23 cellular contexts compared by ENCODE assay signal in genomic region chr5:176806137-176806536, GRCh38. TPM values are rescaled to one million over a fixed set of nuclear protein-coding genes. Genes with fewer than 3 reads are reported as not detected.
DNase-seq lines count a peak whose midpoint lies in the region; ATAC-seq, FAIRE-seq and TF ChIP-seq lines count a peak whose summit lies in the region.
"Had no signal": no experiment of that assay in that cellular context is flagged by ENCODE, and none has a peak within 500 bp of the region (broad histone marks: within the 10 kb centered on the region; RNA-seq: fewer than 3 reads in every experiment).

No MANE protein-coding gene starts in this region.

- no peak for TF ChIP-seq POLR2A in A549 (IDR thresholded peaks at IDR 0.05; ENCODE audit: low read length)

- 7% methylated on average over 1 of the region's 1 CpG for WGBS in A549 (ENCODE audit: missing lambda C conversion rate)

- H3K36me3 Mint-ChIP-seq in CD14-positive monocyte, result no peaks in the 10 kb centered on the region
- H3K36me3 Mint-ChIP-seq: CD4-positive, alpha-beta memory T cell; IgD-negative memory B cell had no signal

- H3K36me3 ChIP-seq in HEK293 (ENCODE audit: control insufficient read depth in 2 of 2, insufficient read depth in 1 of 2, low read length in 2 of 2), result no peaks in the 10 kb centered on the region

- DNase-seq in A549 (ENCODE audit: low read depth in 1 of 2, low spot score in 1 of 2), result no peak
- DNase-seq in UCSD-AML1 (lab: John Stamatoyannopoulos, UW; ENCODE audit: unreplicated experiment), result peak; percentile 16
- DNase-seq in fibroblast of mammary gland (ENCODE audit: low read depth), result peak; percentile 22
- no peak for DNase-seq in HCEC 1CT
- no peak for DNase-seq in CD14-positive monocyte (ENCODE audit: low spot score)
- DNase-seq in caudate nucleus (lab: John Stamatoyannopoulos, UW), result no peak
- DNase-seq: activated CD4-positive, alpha-beta T cell treated with anti-CD3 and anti-CD28 coated beads for 36 hours; activated effector memory CD4-positive, alpha-beta T cell treated with anti-CD3 and anti-CD28 coated beads, Interleukin-2, amount 50 U/mL, for 16 hours; aorta; CD4-positive, alpha-beta memory T cell; cortex of kidney; H9; head of caudate nucleus; NCI-H1417; NK-92 treated with Interleukin-12 subunit alpha and Interleukin-12 subunit beta, amount 100 ng/mL, for 24 hours; stimulated activated CD4-positive, alpha-beta T cell treated with anti-CD3 and anti-CD28 coated beads, Interleukin-1b, Interleukin-23, amount 100 ng/mL, for 48 hours had no signal

- CTCF ChIA-PET in A549 (lab: Yijun Ruan, JAX) (interaction anchor here (0.6 kb wide), 1 partner anchor 265 kb away, joined by 4 read pairs; no protein-coding TSS in a partner anchor), HEK293 (lab: Yijun Ruan, JAX) (interaction anchor here (2.2 kb wide), 1 partner anchor 146 kb away, joined by 12 read pairs; no protein-coding TSS in a partner anchor)

- peaks cover 7% of the 10 kb centered on the region for H3K4me1 Mint-ChIP-seq in CD14-positive monocyte

- POLR2A ChIA-PET in A549 (lab: Yijun Ruan, JAX) (no interaction called here), HEK293 (lab: Yijun Ruan, JAX) (no interaction called here)

- no peak for TF ChIP-seq EP300 in A549 (IDR thresholded peaks at IDR 0.05)

- ATAC-seq in A549, result no peak
- ATAC-seq in HG03520 (IDR thresholded peaks at IDR 0.05; ENCODE audit: unreplicated experiment), result no peak
- ATAC-seq: activated CD4-positive, alpha-beta T cell treated with anti-CD3 and anti-CD28 coated beads for 36 hours; esophagus mucosa; right cardiac atrium had no signal

- H3K4me3 ChIP-seq in A549 (no peak overlapping the region), HEK293 (ENCODE audit: low read depth, low read length) (no peak overlapping the region), fibroblast of mammary gland (ENCODE audit: control insufficient read depth, low read depth, low read length) (no peak overlapping the region)

- H3K27ac Mint-ChIP-seq in CD14-positive monocyte, result no peak overlapping the region
- H3K27ac Mint-ChIP-seq: activated CD4-positive, alpha-beta T cell treated with anti-CD3 and anti-CD28 coated beads for 36 hours; CD4-positive, alpha-beta memory T cell; H9; IgD-negative memory B cell; T-helper 1 cell treated with Interleukin-12 subunit alpha and Interleukin-12 subunit beta and Interleukin-4 antibody, amounts not matched to agents 30 μg/mL and 1 μg/mL, for 36 hours had no signal

- TF ChIP-seq CTCF in A549 (IDR thresholded peaks at IDR 0.05) (no peak), HEK293 (tag by site-specific recombination; IDR thresholded peaks at IDR 0.05) (no peak), fibroblast of mammary gland (conservative IDR thresholded peaks at IDR 0.05; ENCODE audit: control insufficient read depth, insufficient read depth, low read depth, low read length) (no peak), CD14-positive monocyte (IDR thresholded peaks at IDR 0.05) (no peak)

- H3K27ac ChIP-seq in A549, result no peak overlapping the region
- H3K27ac ChIP-seq in HEK293 (ENCODE audit: extremely low read depth, low read depth, low read length), result no peak overlapping the region
- H3K27ac ChIP-seq in caudate nucleus (ENCODE audit: low read depth, low read length), result no peak overlapping the region

- H3K9me3 ChIP-seq in A549 (no peaks in the 10 kb centered on the region), HEK293 (ENCODE audit: control insufficient read depth, insufficient read depth, low read depth, low read length) (no peaks in the 10 kb centered on the region)

- no peak overlapping the region for H3K4me3 Mint-ChIP-seq in CD14-positive monocyte
- H3K4me3 Mint-ChIP-seq: activated CD4-positive, alpha-beta T cell treated with anti-CD3 and anti-CD28 coated beads for 36 hours; CD4-positive, alpha-beta memory T cell; H9; T-helper 1 cell treated with Interleukin-12 subunit alpha and Interleukin-12 subunit beta and Interleukin-4 antibody, amounts not matched to agents 30 μg/mL and 1 μg/mL, for 36 hours had no signal

- peaks cover 10% of the 10 kb centered on the region; the same call in 2 of the 3 replicates for H3K4me1 ChIP-seq in A549
- H3K4me1 ChIP-seq in HEK293 (ENCODE audit: control insufficient read depth, insufficient read depth, low read length), result no peaks in the 10 kb centered on the region

- no peak for FAIRE-seq in A549 (lab: Jason Lieb, UNC)
- FAIRE-seq: islet of Langerhans had no signal

- TF ChIP-seq RAD21 in A549 (conservative IDR thresholded peaks at IDR 0.05 in 1 of 2, IDR thresholded peaks at IDR 0.05 in 1 of 2), result no peak

- intact Hi-C loops in CD14-positive monocyte (cut with micrococcal nuclease), result no loop called here

- H3K4me2 ChIP-seq in A549, result no peak overlapping the region

- H3K9me3 Mint-ChIP-seq in CD14-positive monocyte, result peaks cover 0 to 11% (median 3%) of the 10 kb centered on the region in 7 donors
- H3K9me3 Mint-ChIP-seq: H9; T-helper 1 cell treated with Interleukin-12 subunit alpha and Interleukin-12 subunit beta and Interleukin-4 antibody, amounts not matched to agents 30 μg/mL and 1 μg/mL, for 36 hours had no signal

- H3K27me3 Mint-ChIP-seq in CD14-positive monocyte (ENCODE audit: low read depth in 3 of 3), result peaks cover 35 to 58% (median 44%) of the 10 kb centered on the region in 3 donors

TF ChIP-seq in A549, 52 proteins besides CTCF, POLR2A, EP300 and RAD21 (continues in another document):
- peak; percentile 76; the same call in 1 of the 2 replicates for TF ChIP-seq EHMT2 (IDR thresholded peaks at IDR 0.05; ENCODE audit: low read depth)
- TF ChIP-seq, protein P1, sequence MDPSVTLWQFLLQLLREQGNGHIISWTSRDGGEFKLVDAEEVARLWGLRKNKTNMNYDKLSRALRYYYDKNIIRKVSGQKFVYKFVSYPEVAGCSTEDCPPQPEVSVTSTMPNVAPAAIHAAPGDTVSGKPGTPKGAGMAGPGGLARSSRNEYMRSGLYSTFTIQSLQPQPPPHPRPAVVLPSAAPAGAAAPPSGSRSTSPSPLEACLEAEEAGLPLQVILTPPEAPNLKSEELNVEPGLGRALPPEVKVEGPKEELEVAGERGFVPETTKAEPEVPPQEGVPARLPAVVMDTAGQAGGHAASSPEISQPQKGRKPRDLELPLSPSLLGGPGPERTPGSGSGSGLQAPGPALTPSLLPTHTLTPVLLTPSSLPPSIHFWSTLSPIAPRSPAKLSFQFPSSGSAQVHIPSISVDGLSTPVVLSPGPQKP (IDR thresholded peaks at IDR 0.05; ENCODE audit: low read depth, low read length), result no peak

TF ChIP-seq in HEK293, 187 proteins besides CTCF, POLR2A, EP300 and RAD21:
- TF ChIP-seq, protein P2, sequence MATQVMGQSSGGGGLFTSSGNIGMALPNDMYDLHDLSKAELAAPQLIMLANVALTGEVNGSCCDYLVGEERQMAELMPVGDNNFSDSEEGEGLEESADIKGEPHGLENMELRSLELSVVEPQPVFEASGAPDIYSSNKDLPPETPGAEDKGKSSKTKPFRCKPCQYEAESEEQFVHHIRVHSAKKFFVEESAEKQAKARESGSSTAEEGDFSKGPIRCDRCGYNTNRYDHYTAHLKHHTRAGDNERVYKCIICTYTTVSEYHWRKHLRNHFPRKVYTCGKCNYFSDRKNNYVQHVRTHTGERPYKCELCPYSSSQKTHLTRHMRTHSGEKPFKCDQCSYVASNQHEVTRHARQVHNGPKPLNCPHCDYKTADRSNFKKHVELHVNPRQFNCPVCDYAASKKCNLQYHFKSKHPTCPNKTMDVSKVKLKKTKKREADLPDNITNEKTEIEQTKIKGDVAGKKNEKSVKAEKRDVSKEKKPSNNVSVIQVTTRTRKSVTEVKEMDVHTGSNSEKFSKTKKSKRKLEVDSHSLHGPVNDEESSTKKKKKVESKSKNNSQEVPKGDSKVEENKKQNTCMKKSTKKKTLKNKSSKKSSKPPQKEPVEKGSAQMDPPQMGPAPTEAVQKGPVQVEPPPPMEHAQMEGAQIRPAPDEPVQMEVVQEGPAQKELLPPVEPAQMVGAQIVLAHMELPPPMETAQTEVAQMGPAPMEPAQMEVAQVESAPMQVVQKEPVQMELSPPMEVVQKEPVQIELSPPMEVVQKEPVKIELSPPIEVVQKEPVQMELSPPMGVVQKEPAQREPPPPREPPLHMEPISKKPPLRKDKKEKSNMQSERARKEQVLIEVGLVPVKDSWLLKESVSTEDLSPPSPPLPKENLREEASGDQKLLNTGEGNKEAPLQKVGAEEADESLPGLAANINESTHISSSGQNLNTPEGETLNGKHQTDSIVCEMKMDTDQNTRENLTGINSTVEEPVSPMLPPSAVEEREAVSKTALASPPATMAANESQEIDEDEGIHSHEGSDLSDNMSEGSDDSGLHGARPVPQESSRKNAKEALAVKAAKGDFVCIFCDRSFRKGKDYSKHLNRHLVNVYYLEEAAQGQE (tag by site-specific recombination; IDR thresholded peaks at IDR 0.05), result peak; percentile 96
- TF ChIP-seq ZNF16 (tag by site-specific recombination; IDR thresholded peaks at IDR 0.05; ENCODE audit: low read depth), result no peak

RNA-seq across cellular contexts. Expression of gene UNC5A, which starts 4.2 kb away (rescaled TPM):
- polyA plus RNA-seq in A549 (2011; rRNA removed) (0.03 TPM in 2 replicates), A549 (2017; fragmentation: RNase III; extraction: RNeasy Plus Mini Kit Qiagen cat#74134 plus additional on column Dnase treatment) (0.07 to 0.17 TPM (median 0.14 TPM) in 3 replicates), CD14-positive monocyte (under 1 TPM; 0.03 to 0.07 TPM)
- 0.01 and 0.05 TPM in 2 replicates for polyA plus RNA-seq in A549 (2012; cell fraction: cytosol; rRNA removed)
- polyA plus RNA-seq in A549 (2012; cell fraction: nucleus; rRNA removed), result 0.07 and 0.11 TPM in 2 replicates
- 0.10 TPM in 1 of 2 replicates, not detected in the other for polyA minus RNA-seq in A549 (2011; rRNA and poly(A)+ RNA removed)
- polyA plus RNA-seq: aorta; CD4-positive, alpha-beta memory T cell; IgD-negative memory B cell had no signal

Comparison
In these comparisons a context has a peak if more than half of its experiments do, and no peak if none do; other contexts are left out.
1. DNase-seq: peak in UCSD-AML1 (single experiment) and fibroblast of mammary gland (single experiment); none in A549 (0 of 2), HCEC 1CT (single experiment), CD14-positive monocyte (single experiment) and caudate nucleus (0 of 61).